In the genomic region with DNA sequence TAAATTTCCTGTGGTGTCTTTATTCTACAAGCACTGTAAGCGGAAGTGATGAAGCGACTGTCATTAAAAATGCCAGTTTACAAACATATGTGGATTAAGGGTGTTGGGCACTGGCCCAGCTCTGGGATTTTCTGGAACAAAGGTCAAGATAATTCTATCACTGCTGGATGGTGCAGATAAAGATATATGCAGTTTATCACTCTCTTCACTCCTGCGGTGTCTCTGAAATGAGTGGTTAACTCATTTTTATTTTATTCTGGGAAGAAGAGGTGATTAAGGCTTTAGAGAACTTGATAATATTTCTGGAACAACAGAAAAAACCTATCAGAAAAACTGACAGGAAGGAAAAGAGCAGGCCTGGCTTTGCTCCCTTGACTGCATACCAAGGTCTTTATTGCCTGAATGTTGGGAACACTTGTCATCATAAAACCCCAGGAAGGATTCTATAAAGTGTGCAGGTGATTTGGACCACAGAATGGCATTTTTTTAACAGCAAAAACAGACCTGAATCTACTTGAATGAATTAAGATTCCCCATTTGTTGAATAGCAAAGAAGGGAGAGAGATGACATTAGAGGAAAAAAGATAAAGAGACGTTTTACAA, we compare ENCODE assay signal across 21 cellular contexts. TPM values are rescaled to one million over a fixed set of nuclear protein-coding genes. Genes with fewer than 3 reads are reported as not detected.
A peak's percentile ranks its signal among the peaks of the same experiment; 100 is the strongest.
DNase-seq lines count a peak whose midpoint lies in the region; ATAC-seq, FAIRE-seq and TF ChIP-seq lines count a peak whose summit lies in the region.
"Had no signal": no experiment of that assay in that cellular context is flagged by ENCODE, and none has a peak within 500 bp of the region (broad histone marks: within the 10 kb centered on the region; RNA-seq: fewer than 3 reads in every experiment).

No MANE protein-coding gene starts in this region.

- H3K23me2 ChIP-seq in H9 (ENCODE audit: insufficient read length, low read depth, low read length, poor library complexity, severe bottlenecking) = no peaks in the 10 kb centered on the region

- H3K4me3 ChIP-seq in astrocyte (ENCODE audit: insufficient read depth, low read depth, low read length) = no peak overlapping the region
- no peak overlapping the region for H3K4me3 ChIP-seq in osteoblast (ENCODE audit: insufficient read depth, low read length)
- H3K4me3 ChIP-seq in vagina = no peak overlapping the region
- H3K4me3 ChIP-seq: GM23338, MG63, SK-N-MC had no signal

- H2BK15ac ChIP-seq in H9 (ENCODE audit: low read depth, low read length) = no peak overlapping the region

- H2AFZ ChIP-seq in H9 (ENCODE audit: low read length) (no peak overlapping the region), astrocyte (ENCODE audit: low read depth, low read length) (no peak overlapping the region), osteoblast (ENCODE audit: low read length) (no peak overlapping the region)
- H2AFZ ChIP-seq: GM23338 had no signal

- no peak overlapping the region for H3T11ph ChIP-seq in H9 (ENCODE audit: low read length)

- H3K18ac ChIP-seq in H9 (ENCODE audit: insufficient read length, low read depth, low read length) = no peak overlapping the region

- intact Hi-C loops in vagina (cut with DNase I) = no loop called here

- no peak for DNase-seq in H9
- DNase-seq in NCI-H226 = peak; percentile 15
- no peak for DNase-seq in astrocyte (ENCODE audit: low read depth)
- no peak for DNase-seq in osteoblast (ENCODE audit: insufficient read length, low spot score, missing footprints)
- DNase-seq in vagina (ENCODE audit: extremely low spot score in 2 of 2) = no peak
- DNase-seq in GM20000 (ENCODE audit: low spot score) = no peak
- DNase-seq: CD4-positive, CD25-positive, alpha-beta regulatory T cell; DMS53; MG63; NCI-H1092; NCI-H146; NCI-H2081 treated with DMSO at 0.1 percent for 48 hours; NCI-H510A treated with DMSO at 0.1 percent for 48 hours; NCI-H82 had no signal

- no peak overlapping the region for H3K56ac ChIP-seq in H9 (ENCODE audit: insufficient read length, low read depth, low read length)

- H3K4me2 ChIP-seq in H9 (ENCODE audit: insufficient read depth, insufficient read length, low read length) (no peak overlapping the region), astrocyte (ENCODE audit: low read length) (no peak overlapping the region), osteoblast (ENCODE audit: insufficient read depth, low read length) (no peak overlapping the region)
- H3K4me2 ChIP-seq: GM23338 had no signal

- H3K23ac ChIP-seq in H9 (ENCODE audit: insufficient read length, low read depth, low read length) = no peak overlapping the region

- no peak overlapping the region for H4K5ac ChIP-seq in H9 (ENCODE audit: insufficient read length, low read depth, low read length)

- no peaks in the 10 kb centered on the region for H3K79me1 ChIP-seq in H9 (ENCODE audit: insufficient read depth, low read depth, low read length, poor library complexity, severe bottlenecking)

- no peak overlapping the region for H3K14ac ChIP-seq in H9 (ENCODE audit: insufficient read depth, low read length)

- no peaks in the 10 kb centered on the region for H3K79me2 ChIP-seq in H9 (ENCODE audit: insufficient read depth, low read length)
- H3K79me2 ChIP-seq in astrocyte (ENCODE audit: insufficient read depth, low read length) = no peaks in the 10 kb centered on the region
- H3K79me2 ChIP-seq in osteoblast (ENCODE audit: insufficient read depth, low read length) = no peaks in the 10 kb centered on the region

- H3K4me3 Mint-ChIP-seq in H9 (no peak overlapping the region), astrocyte (ENCODE audit: unreplicated experiment) (no peak overlapping the region)
- H3K4me3 Mint-ChIP-seq: B cell; CD4-positive, CD25-positive, alpha-beta regulatory T cell; GM23338 had no signal

- no peaks in the 10 kb centered on the region for H3K27me3 ChIP-seq in H9 (ENCODE audit: insufficient read depth, low read length)
- no peaks in the 10 kb centered on the region for H3K27me3 ChIP-seq in astrocyte (ENCODE audit: insufficient read depth, low read length)
- H3K27me3 ChIP-seq in osteoblast (ENCODE audit: insufficient read depth, low read length) = no peaks in the 10 kb centered on the region
- H3K27me3 ChIP-seq in vagina = no peaks in the 10 kb centered on the region
- H3K27me3 ChIP-seq: MG63 had no signal

- WGBS in H9 (ENCODE audit: extremely low coverage, insufficient read length, low lambda C conversion rate) = no CpG with 5 or more reads among the region's 4 CpGs

- H3K27ac Mint-ChIP-seq in H9 = no peak overlapping the region
- H3K27ac Mint-ChIP-seq in astrocyte (ENCODE audit: unreplicated experiment) = peak overlapping the region; percentile 53
- H3K27ac Mint-ChIP-seq: B cell; CD4-positive, CD25-positive, alpha-beta regulatory T cell; GM23338 had no signal

- no peak overlapping the region for H2BK12ac ChIP-seq in H9 (ENCODE audit: insufficient read length, low read depth, low read length)

- peak overlapping the region; percentile 64 for H2BK20ac ChIP-seq in H9 (ENCODE audit: low read depth, low read length, poor library complexity, severe bottlenecking)

- no peak overlapping the region for H2BK5ac ChIP-seq in H9 (ENCODE audit: insufficient read length, low read length)

- H3K4me1 ChIP-seq in H9 (ENCODE audit: insufficient read depth, low read length) (no peaks in the 10 kb centered on the region), astrocyte (ENCODE audit: insufficient read depth, low read length) (peaks cover 17% of the 10 kb centered on the region), osteoblast (ENCODE audit: insufficient read depth, low read length) (peaks cover 39% of the 10 kb centered on the region), vagina (no peaks in the 10 kb centered on the region)

- no peak for FAIRE-seq in astrocyte (lab: Jason Lieb, UNC)
- FAIRE-seq: GM19239 had no signal

- no peak for ATAC-seq in GM21367 (IDR thresholded peaks at IDR 0.05; ENCODE audit: unreplicated experiment)
- ATAC-seq: GM23338, Panc1, Right ventricle myocardium inferior had no signal

- H3K9ac ChIP-seq in H9 (ENCODE audit: extremely low read depth, insufficient read length, low read length) (no peak overlapping the region), astrocyte (ENCODE audit: low read length) (no peak overlapping the region)

- H3K9me3 Mint-ChIP-seq in H9 = no peaks in the 10 kb centered on the region
- no peaks in the 10 kb centered on the region for H3K9me3 Mint-ChIP-seq in astrocyte (ENCODE audit: unreplicated experiment)
- H3K9me3 Mint-ChIP-seq: GM23338 had no signal

- H4K91ac ChIP-seq in H9 (ENCODE audit: insufficient read length, low read depth, low read length) = no peak overlapping the region

- H3K4ac ChIP-seq in H9 (ENCODE audit: low read depth, low read length) = no peak overlapping the region

- H4K8ac ChIP-seq in H9 (replicated peaks; ENCODE audit: insufficient read length, low read depth, low read length) = no peak overlapping the region

- no peak overlapping the region for H3K27ac ChIP-seq in H9 (ENCODE audit: insufficient read length, low read depth, low read length)
- H3K27ac ChIP-seq in astrocyte (ENCODE audit: low read depth, low read length) = no peak overlapping the region
- peak overlapping the region; percentile 24 for H3K27ac ChIP-seq in osteoblast (ENCODE audit: low read depth, low read length)
- H3K27ac ChIP-seq in vagina = no peak overlapping the region
- H3K27ac ChIP-seq: SK-N-MC had no signal

- no peak overlapping the region for H2AK5ac ChIP-seq in H9 (ENCODE audit: insufficient read length, low read length)

- no peak overlapping the region for H2BK120ac ChIP-seq in H9 (ENCODE audit: low read depth, low read length, poor library complexity, severe bottlenecking)

- H3K4me1 Mint-ChIP-seq in H9 = peaks cover 0 to 4% of the 10 kb centered on the region in 2 experiments; a peak in 1 of 4 replicates
- peaks cover 57% of the 10 kb centered on the region for H3K4me1 Mint-ChIP-seq in astrocyte (ENCODE audit: low read depth, unreplicated experiment)
- H3K4me1 Mint-ChIP-seq: B cell; CD4-positive, CD25-positive, alpha-beta regulatory T cell; GM23338 had no signal

- TF ChIP-seq CTCF in H9 (conservative IDR thresholded peaks at IDR 0.05) (no peak), astrocyte (IDR thresholded peaks at IDR 0.05; ENCODE audit: insufficient read depth, low read depth, low read length) (no peak), osteoblast (IDR thresholded peaks at IDR 0.05; ENCODE audit: extremely low read depth, low read depth, low read length) (no peak), vagina (IDR thresholded peaks at IDR 0.05) (no peak), GM20000 (IDR thresholded peaks at IDR 0.05; ENCODE audit: extremely low read depth, missing control alignments) (no peak)

- H3K36me3 ChIP-seq in astrocyte (ENCODE audit: insufficient read depth, low read length) (no peaks in the 10 kb centered on the region), osteoblast (ENCODE audit: insufficient read depth, low read length) (no peaks in the 10 kb centered on the region), vagina (no peaks in the 10 kb centered on the region)
- H3K36me3 ChIP-seq: MG63 had no signal

- H4K20me1 ChIP-seq in H9 (ENCODE audit: control insufficient read depth, insufficient read depth, insufficient read length) (no peaks in the 10 kb centered on the region), astrocyte (ENCODE audit: insufficient read depth, low read length) (no peaks in the 10 kb centered on the region), osteoblast (ENCODE audit: insufficient read depth, low read length) (no peaks in the 10 kb centered on the region)

- H3K9me3 ChIP-seq in H9 (ENCODE audit: control insufficient read depth, low read depth, low read length) (no peaks in the 10 kb centered on the region), astrocyte (ENCODE audit: insufficient read depth, low read depth, low read length) (no peaks in the 10 kb centered on the region), osteoblast (ENCODE audit: low read depth, low read length) (no peaks in the 10 kb centered on the region), vagina (no peaks in the 10 kb centered on the region)
- H3K9me3 ChIP-seq: MG63 had no signal

- no peak for TF ChIP-seq POLR2A in vagina (IDR thresholded peaks at IDR 0.05)

- H3K27me3 Mint-ChIP-seq in H9 (ENCODE audit: low read depth) = no peaks in the 10 kb centered on the region
- H3K27me3 Mint-ChIP-seq in astrocyte (ENCODE audit: low read depth, unreplicated experiment) = no peaks in the 10 kb centered on the region
- H3K27me3 Mint-ChIP-seq: B cell had no signal

- H3K36me3 Mint-ChIP-seq in H9 (ENCODE audit: insufficient read depth in 1 of 3, low read depth in 3 of 3) (no peaks in the 10 kb centered on the region), astrocyte (ENCODE audit: low read depth, unreplicated experiment) (no peaks in the 10 kb centered on the region)
- H3K36me3 Mint-ChIP-seq: CD4-positive, CD25-positive, alpha-beta regulatory T cell had no signal

RNA-seq across cellular contexts. Expression of a gene that starts 32.4 kb away (rescaled TPM):
- total RNA-seq in H9 (2021) = 0.04 TPM in 1 of 2 replicates, not detected in the other
- 0.02 TPM in 1 of 2 replicates, not detected in the other for total RNA-seq in astrocyte
- total RNA-seq in osteoblast = under 0.01 TPM in 1 of 2 replicates, not detected in the other
- not detected for total RNA-seq in vagina
- total RNA-seq: B cell; CD4-positive, CD25-positive, alpha-beta regulatory T cell; GM23338 had no signal
